ENCODE assay signal across 14 cellular contexts in genomic region chr1:55816456-55816794, GRCh38.
DNase-seq lines count a peak whose midpoint lies in the region; ATAC-seq, FAIRE-seq and TF ChIP-seq lines count a peak whose summit lies in the region.
"Had no signal": no experiment of that assay in that cellular context is flagged by ENCODE, and none has a peak within 500 bp of the region (broad histone marks: within the 10 kb centered on the region; RNA-seq: fewer than 3 reads in every experiment).

No MANE protein-coding gene starts in this region.

- FAIRE-seq in astrocyte (lab: Jason Lieb, UNC) = no peak
- FAIRE-seq: islet of Langerhans had no signal

- H3K9me3 ChIP-seq in astrocyte (ENCODE audit: insufficient read depth, low read depth, low read length) (no peaks in the 10 kb centered on the region), liver (ENCODE audit: control insufficient read depth in 4 of 4, low read length in 3 of 4) (no peaks in the 10 kb centered on the region)
- no peaks in the 10 kb centered on the region for H3K9me3 ChIP-seq in CD8-positive, alpha-beta T cell (ENCODE audit: low read length)

- no peak overlapping the region for H3K4me3 Mint-ChIP-seq in astrocyte (ENCODE audit: unreplicated experiment)
- no peak overlapping the region for H3K4me3 Mint-ChIP-seq in CD8-positive, alpha-beta T cell
- H3K4me3 Mint-ChIP-seq: CD14-positive monocyte, neural progenitor cell had no signal

- intact Hi-C loops in CD8-positive, alpha-beta T cell (cut with DNase I, micrococcal nuclease) = no loop called here

- H3K27ac Mint-ChIP-seq in astrocyte (ENCODE audit: unreplicated experiment) = no peak overlapping the region
- no peak overlapping the region for H3K27ac Mint-ChIP-seq in CD8-positive, alpha-beta T cell
- H3K27ac Mint-ChIP-seq: CD14-positive monocyte, neural progenitor cell had no signal

- no peak overlapping the region for H3K9ac ChIP-seq in astrocyte (ENCODE audit: low read length)
- H3K9ac ChIP-seq in liver (ENCODE audit: low read depth in 1 of 2, low read length in 2 of 2) = peak overlapping the region in 1 of 2 donors; percentile 29
- H3K9ac ChIP-seq: neural progenitor cell had no signal

- H4K20me1 ChIP-seq in astrocyte (ENCODE audit: insufficient read depth, low read length) = no peaks in the 10 kb centered on the region

- no peaks in the 10 kb centered on the region for H3K9me3 Mint-ChIP-seq in astrocyte (ENCODE audit: unreplicated experiment)
- H3K9me3 Mint-ChIP-seq in CD8-positive, alpha-beta T cell = no peaks in the 10 kb centered on the region
- H3K9me3 Mint-ChIP-seq: neural progenitor cell had no signal

- no peaks in the 10 kb centered on the region for H3K36me3 Mint-ChIP-seq in astrocyte (ENCODE audit: low read depth, unreplicated experiment)
- H3K36me3 Mint-ChIP-seq in CD8-positive, alpha-beta T cell = no peaks in the 10 kb centered on the region
- H3K36me3 Mint-ChIP-seq: CD14-positive monocyte, neural progenitor cell had no signal

- H3K4me1 ChIP-seq in astrocyte (ENCODE audit: insufficient read depth, low read length) = no peaks in the 10 kb centered on the region
- peaks cover 0 to 14% (median 7%) of the 10 kb centered on the region in 4 donors for H3K4me1 ChIP-seq in liver (ENCODE audit: control insufficient read depth in 4 of 4, insufficient read depth in 4 of 4, low read length in 3 of 4)
- no peaks in the 10 kb centered on the region for H3K4me1 ChIP-seq in CD8-positive, alpha-beta T cell (ENCODE audit: insufficient read depth, low read length)
- H3K4me1 ChIP-seq: neural progenitor cell had no signal

- no peak overlapping the region for H3K4me3 ChIP-seq in astrocyte (ENCODE audit: insufficient read depth, low read depth, low read length)
- no peak overlapping the region for H3K4me3 ChIP-seq in liver (ENCODE audit: low read depth in 1 of 3, low read length in 3 of 3)
- no peak overlapping the region for H3K4me3 ChIP-seq in CD8-positive, alpha-beta T cell (ENCODE audit: low read depth, low read length)
- H3K4me3 ChIP-seq: cardiac muscle cell, neural progenitor cell had no signal

- H3K79me2 ChIP-seq in astrocyte (ENCODE audit: insufficient read depth, low read length) = no peaks in the 10 kb centered on the region

- H3K4me1 Mint-ChIP-seq in astrocyte (ENCODE audit: low read depth, unreplicated experiment) = peaks cover 16% of the 10 kb centered on the region
- no peaks in the 10 kb centered on the region for H3K4me1 Mint-ChIP-seq in CD8-positive, alpha-beta T cell (ENCODE audit: low read depth)
- H3K4me1 Mint-ChIP-seq: CD14-positive monocyte, neural progenitor cell had no signal

- TF ChIP-seq CTCF in astrocyte (IDR thresholded peaks at IDR 0.05; ENCODE audit: insufficient read depth, low read depth, low read length) (no peak), liver (IDR thresholded peaks at IDR 0.05; ENCODE audit: low read depth, low read length, missing input control) (no peak)
- no peak for TF ChIP-seq CTCF in CD8-positive, alpha-beta T cell (IDR thresholded peaks at IDR 0.05)

- H3K27ac ChIP-seq in astrocyte (ENCODE audit: low read depth, low read length) = no peak overlapping the region
- no peak overlapping the region for H3K27ac ChIP-seq in liver (ENCODE audit: low read depth in 1 of 2, low read length in 2 of 2)
- H3K27ac ChIP-seq in CD8-positive, alpha-beta T cell (ENCODE audit: low read depth, low read length) = no peak overlapping the region
- H3K27ac ChIP-seq: cardiac muscle cell, neural progenitor cell had no signal

- peaks cover 58% of the 10 kb centered on the region for H3K27me3 Mint-ChIP-seq in astrocyte (ENCODE audit: low read depth, unreplicated experiment)
- H3K27me3 Mint-ChIP-seq in CD8-positive, alpha-beta T cell (ENCODE audit: low read depth) = peaks cover 3% of the 10 kb centered on the region

- CTCF ChIA-PET in CD8-positive, alpha-beta T cell (lab: Charles Lee) = no interaction called here

- peak; percentile 47 for ATAC-seq in HG03565 (IDR thresholded peaks at IDR 0.05; ENCODE audit: unreplicated experiment)
- no peak for ATAC-seq in CD8-positive, alpha-beta T cell
- ATAC-seq: Panc1 had no signal

- POLR2A ChIA-PET in CD8-positive, alpha-beta T cell (lab: Charles Lee) = no interaction called here

- DNase-seq in COLO829 (ENCODE audit: low spot score) (peak; percentile 63), astrocyte (ENCODE audit: low read depth) (peak; percentile 41), retina (no peak), NCI-H2171 (lab: John Stamatoyannopoulos, UW) (no peak)
- DNase-seq in activated CD4-positive, CD25-positive, alpha-beta regulatory T cell treated with anti-CD3 and anti-CD28 coated beads, Interleukin-2, amount 50 U/mL, for 72 hours = no peak
- no peak for DNase-seq in CD8-positive, alpha-beta T cell
- DNase-seq: erythroblast had no signal

- peak in 1 of 2 donors; percentile 3 for TF ChIP-seq RAD21 in liver (IDR thresholded peaks at IDR 0.05)

- no peak overlapping the region for H2AFZ ChIP-seq in astrocyte (ENCODE audit: low read depth, low read length)
- H2AFZ ChIP-seq: neural progenitor cell had no signal

- H3K27me3 ChIP-seq in astrocyte (ENCODE audit: insufficient read depth, low read length) = no peaks in the 10 kb centered on the region
- no peaks in the 10 kb centered on the region for H3K27me3 ChIP-seq in liver (ENCODE audit: control insufficient read depth in 4 of 4, insufficient read depth in 4 of 4, low read length in 3 of 4)
- no peaks in the 10 kb centered on the region for H3K27me3 ChIP-seq in CD8-positive, alpha-beta T cell (ENCODE audit: insufficient read depth, low read length)
- H3K27me3 ChIP-seq: cardiac muscle cell, neural progenitor cell had no signal

- H3K4me2 ChIP-seq in astrocyte (ENCODE audit: low read length) = no peak overlapping the region
- H3K4me2 ChIP-seq: neural progenitor cell had no signal

- H3K36me3 ChIP-seq in astrocyte (ENCODE audit: insufficient read depth, low read length) (no peaks in the 10 kb centered on the region), liver (ENCODE audit: control insufficient read depth in 4 of 4, insufficient read depth in 3 of 4, low read depth in 1 of 4, low read length in 3 of 4) (no peaks in the 10 kb centered on the region)
- no peaks in the 10 kb centered on the region for H3K36me3 ChIP-seq in CD8-positive, alpha-beta T cell (ENCODE audit: insufficient read depth, low read length)
- H3K36me3 ChIP-seq: cardiac muscle cell, neural progenitor cell had no signal

TF ChIP-seq in liver, 16 proteins besides CTCF, POLR2A, EP300 and RAD21 (continues in another document):
- no peak for TF ChIP-seq EGR1 (IDR thresholded peaks at IDR 0.05; ENCODE audit: low read depth in 2 of 2)
- TF ChIP-seq SP1 (IDR thresholded peaks at IDR 0.05) = peak; percentile 24
- TF ChIP-seq ZBTB33 (IDR thresholded peaks at IDR 0.05) = no peak
- no peak for TF ChIP-seq TAF1 (conservative IDR thresholded peaks at IDR 0.05)
- no peak for TF ChIP-seq FOXA2 (IDR thresholded peaks at IDR 0.05)
- TF ChIP-seq FOXA1 (IDR thresholded peaks at IDR 0.05) = no peak
- no peak for TF ChIP-seq JUND (IDR thresholded peaks at IDR 0.05)
- TF ChIP-seq REST (IDR thresholded peaks at IDR 0.05) = no peak
- no peak for TF ChIP-seq YY1 (IDR thresholded peaks at IDR 0.05)
- peak; percentile 38 for TF ChIP-seq NR2F2 (IDR thresholded peaks at IDR 0.05)
- no peak for TF ChIP-seq HNF4G (IDR thresholded peaks at IDR 0.05)
- no peak for TF ChIP-seq ATF3 (IDR thresholded peaks at IDR 0.05)
- no peak for TF ChIP-seq HNF4A (conservative IDR thresholded peaks at IDR 0.05)
- TF ChIP-seq RXRA (IDR thresholded peaks at IDR 0.05) = peak; percentile 69 to 73
- TF ChIP-seq GABPA (IDR thresholded peaks at IDR 0.05 in 1 of 2, conservative IDR thresholded peaks at IDR 0.05 in 1 of 2) = no peak

Comparison
In these comparisons a context has a peak if more than half of its experiments do, and no peak if none do; other contexts are left out.
1. DNase-seq: peak in COLO829 (single experiment) and astrocyte (single experiment); none in retina (single experiment), NCI-H2171 (single experiment), activated CD4-positive, CD25-positive, alpha-beta regulatory T cell treated with anti-CD3 and anti-CD28 coated beads, Interleukin-2, amount 50 U/mL, for 72 hours (single experiment) and CD8-positive, alpha-beta T cell (0 of 7).